9 cellular contexts compared by ENCODE assay signal in the genomic region with DNA sequence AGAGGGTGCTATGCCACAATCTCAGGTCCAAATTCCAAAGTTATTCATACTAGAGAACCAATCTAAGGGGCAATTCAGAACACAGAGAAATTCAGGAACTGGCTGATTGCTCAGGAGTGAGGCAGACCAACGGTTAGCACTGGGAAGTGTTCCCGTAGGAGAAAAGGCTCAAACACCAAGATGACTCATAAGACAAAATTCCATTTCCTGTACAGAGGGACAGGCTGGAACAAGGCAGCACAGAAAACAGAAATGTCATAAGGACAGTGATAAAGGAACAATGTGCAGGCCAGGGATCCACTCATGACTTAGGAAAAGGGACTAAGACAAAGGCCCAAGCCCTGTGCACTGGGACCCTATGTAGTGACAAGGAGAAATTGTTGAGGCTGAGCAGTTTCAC. TPM values are rescaled to one million over a fixed set of nuclear protein-coding genes. Genes with fewer than 3 reads are reported as not detected.
A peak's percentile ranks its signal among the peaks of the same experiment; 100 is the strongest.
DNase-seq lines count a peak whose midpoint lies in the region; ATAC-seq and TF ChIP-seq lines count a peak whose summit lies in the region.
"Had no signal": no experiment of that assay in that cellular context is flagged by ENCODE, and none has a peak within 500 bp of the region (broad histone marks: within the 10 kb centered on the region; RNA-seq: fewer than 3 reads in every experiment).

No MANE protein-coding gene starts in this region.

- ATAC-seq in left colon (peak; percentile 99), GM19452 (IDR thresholded peaks at IDR 0.05; ENCODE audit: unreplicated experiment) (no peak)
- ATAC-seq: stimulated activated memory B cell treated with anti-CD40 and anti-IgM and Interleukin-4, amounts not matched to agents 10 μg/mL and 1 μg/mL and 100 μg/mL, for 72 hours had no signal

- intact Hi-C loops in left colon (cut with DNase I, micrococcal nuclease) (no loop called here), tibial artery (cut with DNase I; ENCODE audit: low total_unique reads) (loop anchor here (10.0 kb wide), 1 partner anchor 52 kb away; a partner anchor contains a TSS)
- intact Hi-C loops in activated naive CD4-positive, alpha-beta T cell treated with anti-CD3 and anti-CD28 coated beads for 36 hours (cut with micrococcal nuclease) = no loop called here

- peaks cover 26% of the 10 kb centered on the region for H3K36me3 Mint-ChIP-seq in chondrocyte (ENCODE audit: low read depth)
- H3K36me3 Mint-ChIP-seq in activated naive CD4-positive, alpha-beta T cell treated with anti-CD3 and anti-CD28 coated beads for 36 hours (ENCODE audit: low read depth) = no peaks in the 10 kb centered on the region
- H3K36me3 Mint-ChIP-seq: stimulated activated memory B cell treated with anti-CD40 and anti-IgM and Interleukin-4, amounts not matched to agents 10 μg/mL and 1 μg/mL and 100 μg/mL, for 72 hours had no signal

- H3K36me3 ChIP-seq in tibial artery = peaks cover 0 to 4% (median 0%) of the 10 kb centered on the region in 3 donors

- peak; percentile 90 for DNase-seq in HS-5 (ENCODE audit: low read depth)
- no peak for DNase-seq in chondrocyte (ENCODE audit: low spot score)
- DNase-seq in left colon = peak; percentile 14 to 59
- DNase-seq in tibial artery = peak in 1 of 2 donors; percentile 73
- no peak for DNase-seq in caudate nucleus (lab: John Stamatoyannopoulos, UW)
- DNase-seq in activated naive CD4-positive, alpha-beta T cell treated with anti-CD3 and anti-CD28 coated beads for 36 hours = no peak
- DNase-seq in NCI-H1105 (lab: John Stamatoyannopoulos, UW) = no peak

- H3K4me1 Mint-ChIP-seq in chondrocyte (ENCODE audit: low read depth) = peaks cover 33% of the 10 kb centered on the region
- H3K4me1 Mint-ChIP-seq in activated naive CD4-positive, alpha-beta T cell treated with anti-CD3 and anti-CD28 coated beads for 36 hours (ENCODE audit: low read depth) = no peaks in the 10 kb centered on the region
- H3K4me1 Mint-ChIP-seq: stimulated activated memory B cell treated with anti-CD40 and anti-IgM and Interleukin-4, amounts not matched to agents 10 μg/mL and 1 μg/mL and 100 μg/mL, for 72 hours had no signal

- no peaks in the 10 kb centered on the region for H3K27me3 ChIP-seq in tibial artery

- H3K27ac ChIP-seq in tibial artery (peak overlapping the region; percentile 85), caudate nucleus (ENCODE audit: low read depth, low read length) (no peak overlapping the region)

- H3K4me1 ChIP-seq in tibial artery = peaks cover 0 to 60% (median 12%) of the 10 kb centered on the region in 4 donors

- TF ChIP-seq CTCF in chondrocyte (IDR thresholded peaks at IDR 0.05) (no peak), tibial artery (IDR thresholded peaks at IDR 0.05) (no peak)

- peaks cover 0 to 25% (median 6%) of the 10 kb centered on the region in 3 donors for H3K9me3 ChIP-seq in tibial artery

- no peaks in the 10 kb centered on the region for H3K27me3 Mint-ChIP-seq in chondrocyte (ENCODE audit: low read depth)
- no peaks in the 10 kb centered on the region for H3K27me3 Mint-ChIP-seq in activated naive CD4-positive, alpha-beta T cell treated with anti-CD3 and anti-CD28 coated beads for 36 hours (ENCODE audit: low read depth)
- H3K27me3 Mint-ChIP-seq: stimulated activated memory B cell treated with anti-CD40 and anti-IgM and Interleukin-4, amounts not matched to agents 10 μg/mL and 1 μg/mL and 100 μg/mL, for 72 hours had no signal

- H3K4me3 Mint-ChIP-seq in chondrocyte (ENCODE audit: unreplicated experiment) = no peak overlapping the region
- H3K4me3 Mint-ChIP-seq in activated naive CD4-positive, alpha-beta T cell treated with anti-CD3 and anti-CD28 coated beads for 36 hours = no peak overlapping the region
- H3K4me3 Mint-ChIP-seq: stimulated activated memory B cell treated with anti-CD40 and anti-IgM and Interleukin-4, amounts not matched to agents 10 μg/mL and 1 μg/mL and 100 μg/mL, for 72 hours had no signal

- no peak overlapping the region for H3K4me3 ChIP-seq in tibial artery

- CTCF ChIA-PET in activated naive CD4-positive, alpha-beta T cell treated with anti-CD3 and anti-CD28 coated beads for 36 hours (lab: Charles Lee) = no interaction called here

- peaks cover 34% of the 10 kb centered on the region for H3K9me3 Mint-ChIP-seq in chondrocyte (ENCODE audit: low read depth)
- H3K9me3 Mint-ChIP-seq in activated naive CD4-positive, alpha-beta T cell treated with anti-CD3 and anti-CD28 coated beads for 36 hours = peaks cover 9% of the 10 kb centered on the region

- H3K27ac Mint-ChIP-seq in chondrocyte (ENCODE audit: unreplicated experiment) = peak overlapping the region; percentile 90
- H3K27ac Mint-ChIP-seq in activated naive CD4-positive, alpha-beta T cell treated with anti-CD3 and anti-CD28 coated beads for 36 hours = no peak overlapping the region
- H3K27ac Mint-ChIP-seq: stimulated activated memory B cell treated with anti-CD40 and anti-IgM and Interleukin-4, amounts not matched to agents 10 μg/mL and 1 μg/mL and 100 μg/mL, for 72 hours had no signal

RNA-seq across cellular contexts. Expression of a gene that starts 54.2 kb away (rescaled TPM):
- total RNA-seq in chondrocyte = 0.69 to 4.5 TPM (median 1.1 TPM) in 3 replicates
- total RNA-seq in left colon = 1 to 10 TPM; 2.2 to 4.0 TPM
- total RNA-seq in activated naive CD4-positive, alpha-beta T cell treated with anti-CD3 and anti-CD28 coated beads for 36 hours = not detected

Comparison
In these comparisons a context has a peak if more than half of its experiments do, and no peak if none do; other contexts are left out.
1. DNase-seq: peak in HS-5 (single experiment) and left colon (2 of 2); none in chondrocyte (single experiment), caudate nucleus (0 of 61), activated naive CD4-positive, alpha-beta T cell treated with anti-CD3 and anti-CD28 coated beads for 36 hours (single experiment) and NCI-H1105 (single experiment).